In the genomic region with DNA sequence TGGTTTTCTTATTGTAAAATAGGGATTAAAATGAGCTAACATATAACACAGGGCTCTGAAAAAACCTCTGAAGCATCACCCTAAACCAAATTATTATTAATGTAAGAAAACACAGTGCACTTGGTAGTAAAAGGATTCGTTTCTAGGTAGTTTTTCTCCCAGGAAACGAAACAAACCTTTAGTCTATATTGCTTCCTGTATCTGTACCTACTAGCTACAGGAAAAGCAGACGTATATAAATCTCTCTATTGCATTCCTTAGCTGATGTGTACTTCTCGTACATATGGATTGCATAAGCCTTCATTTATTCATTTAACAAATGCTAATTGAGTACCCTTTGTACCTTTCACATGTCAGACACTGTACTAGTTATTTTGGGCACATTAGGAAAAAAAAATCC, we compare ENCODE assay signal across 21 cellular contexts.
DNase-seq lines count a peak whose midpoint lies in the region; ATAC-seq and TF ChIP-seq lines count a peak whose summit lies in the region.
"Had no signal": no experiment of that assay in that cellular context is flagged by ENCODE, and none has a peak within 500 bp of the region (broad histone marks: within the 10 kb centered on the region; RNA-seq: fewer than 3 reads in every experiment).

No MANE protein-coding gene starts in this region.

- intact Hi-C loops in CD8-positive, alpha-beta T cell (cut with DNase I, micrococcal nuclease): no loop called here
- intact Hi-C loops in Right ventricle myocardium superior (cut with DNase I) (no loop called here), ovary (cut with DNase I) (no loop called here)

- H3K4me1 ChIP-seq in CD4-positive, CD25-positive, alpha-beta regulatory T cell (ENCODE audit: control insufficient read depth, insufficient read depth, low read length, poor library complexity, severe bottlenecking): no peaks in the 10 kb centered on the region
- H3K4me1 ChIP-seq in CD8-positive, alpha-beta T cell (ENCODE audit: insufficient read depth, low read length): no peaks in the 10 kb centered on the region
- H3K4me1 ChIP-seq in foreskin keratinocyte (peaks cover 11% of the 10 kb centered on the region), ovary (ENCODE audit: insufficient read depth) (no peaks in the 10 kb centered on the region)
- H3K4me1 ChIP-seq: parathyroid adenoma, tibial nerve had no signal

- H3K4me1 Mint-ChIP-seq in CD4-positive, CD25-positive, alpha-beta regulatory T cell: peaks cover 7 to 22% (median 16%) of the 10 kb centered on the region in 4 donors
- H3K4me1 Mint-ChIP-seq in CD8-positive, alpha-beta T cell (ENCODE audit: low read depth): peaks cover 20% of the 10 kb centered on the region
- H3K4me1 Mint-ChIP-seq in T-helper 17 cell: peaks cover 15% of the 10 kb centered on the region
- H3K4me1 Mint-ChIP-seq: nephron progenitor cell, WTC11 had no signal

- peak overlapping the region in 2 of 3 donors; percentile 32 to 67 for H3K27ac Mint-ChIP-seq in CD4-positive, CD25-positive, alpha-beta regulatory T cell
- peak overlapping the region; percentile 47 for H3K27ac Mint-ChIP-seq in CD8-positive, alpha-beta T cell
- H3K27ac Mint-ChIP-seq in T-helper 17 cell: peak overlapping the region; percentile 67
- H3K27ac Mint-ChIP-seq: brain, IgD-negative memory B cell, nephron progenitor cell, WTC11 had no signal

- CTCF ChIA-PET in CD8-positive, alpha-beta T cell (lab: Charles Lee): no interaction called here

- POLR2A ChIA-PET in CD8-positive, alpha-beta T cell (lab: Charles Lee): interaction anchor here (0.5 to 1.0 kb wide), 2 partner anchors 10 to 177 kb away, joined by 3 read pairs; no protein-coding TSS in a partner anchor

- no peak for TF ChIP-seq CTCF in CD8-positive, alpha-beta T cell (IDR thresholded peaks at IDR 0.05)
- TF ChIP-seq CTCF in foreskin keratinocyte (conservative IDR thresholded peaks at IDR 0.05) (no peak), ovary (IDR thresholded peaks at IDR 0.05) (no peak)

- TF ChIP-seq POLR2A in ovary (IDR thresholded peaks at IDR 0.05): no peak

- peak overlapping the region; percentile 72 for H3K4me3 ChIP-seq in CD4-positive, CD25-positive, alpha-beta regulatory T cell (ENCODE audit: low read depth, low read length)
- no peak overlapping the region for H3K4me3 ChIP-seq in CD8-positive, alpha-beta T cell (ENCODE audit: low read depth, low read length)
- H3K4me3 ChIP-seq in ovary: no peak overlapping the region
- H3K4me3 ChIP-seq: tibial nerve had no signal

- H3K27me3 ChIP-seq in CD4-positive, CD25-positive, alpha-beta regulatory T cell (ENCODE audit: control insufficient read depth, insufficient read depth, low read length): no peaks in the 10 kb centered on the region
- no peaks in the 10 kb centered on the region for H3K27me3 ChIP-seq in CD8-positive, alpha-beta T cell (ENCODE audit: insufficient read depth, low read length)
- H3K27me3 ChIP-seq in foreskin keratinocyte (no peaks in the 10 kb centered on the region), ovary (no peaks in the 10 kb centered on the region)
- H3K27me3 ChIP-seq: tibial nerve had no signal

- H3K9me3 Mint-ChIP-seq in CD4-positive, CD25-positive, alpha-beta regulatory T cell: no peaks in the 10 kb centered on the region
- H3K9me3 Mint-ChIP-seq in CD8-positive, alpha-beta T cell: no peaks in the 10 kb centered on the region
- H3K9me3 Mint-ChIP-seq: brain, nephron progenitor cell, WTC11 had no signal

- 43 to 51% (median 48%) methylated on average over 4 of the region's 4 CpGs for WGBS in ovary, 3 donors

- DNase-seq in CD4-positive, CD25-positive, alpha-beta regulatory T cell: peak in 1 of 3 donors; percentile 33
- DNase-seq in CD8-positive, alpha-beta T cell: no peak
- no peak for DNase-seq in T-helper 17 cell
- DNase-seq in foreskin keratinocyte: peak in 1 of 2 donors; percentile 13
- DNase-seq in Right ventricle myocardium superior: no peak
- DNase-seq in CD1c-positive myeloid dendritic cell (ENCODE audit: extremely low spot score): no peak
- no peak for DNase-seq in stimulated activated CD4-positive, alpha-beta T cell treated with anti-CD3 and anti-CD28 coated beads, Interleukin-4, amount 100 ng/mL, for 4 hours
- no peak for DNase-seq in ovary
- DNase-seq: activated T-cell treated with anti-CD3 and anti-CD28 coated beads, Interleukin-2, amount 50 U/mL, for 48 hours; midbrain; NCI-H1105 treated with DMSO at 0.1 percent for 48 hours; NCI-H2029; NCI-H226; nephron progenitor cell had no signal

- ATAC-seq in CD4-positive, CD25-positive, alpha-beta regulatory T cell (ENCODE audit: low read depth in 2 of 2): peak; percentile 31 to 61
- ATAC-seq in CD8-positive, alpha-beta T cell: peak; percentile 40
- ATAC-seq in T-helper 17 cell: peak; percentile 51
- peak; percentile 40 for ATAC-seq in foreskin keratinocyte
- ATAC-seq in Right ventricle myocardium superior (ENCODE audit: poor library complexity): no peak
- ATAC-seq: left lobe of liver, sciatic nerve, WTC11 had no signal

- H3K36me3 ChIP-seq in CD4-positive, CD25-positive, alpha-beta regulatory T cell (ENCODE audit: control insufficient read depth, insufficient read depth, low read length): no peaks in the 10 kb centered on the region
- no peaks in the 10 kb centered on the region for H3K36me3 ChIP-seq in CD8-positive, alpha-beta T cell (ENCODE audit: insufficient read depth, low read length)
- H3K36me3 ChIP-seq in ovary: no peaks in the 10 kb centered on the region
- H3K36me3 ChIP-seq: tibial nerve had no signal

- H3K27ac ChIP-seq in CD4-positive, CD25-positive, alpha-beta regulatory T cell (ENCODE audit: insufficient read depth, low read length, poor library complexity, severe bottlenecking): no peak overlapping the region
- no peak overlapping the region for H3K27ac ChIP-seq in CD8-positive, alpha-beta T cell (ENCODE audit: low read depth, low read length)
- H3K27ac ChIP-seq in foreskin keratinocyte: no peak overlapping the region
- no peak overlapping the region for H3K27ac ChIP-seq in ovary
- H3K27ac ChIP-seq: parathyroid adenoma, tibial nerve had no signal

- no peaks in the 10 kb centered on the region for H3K36me3 Mint-ChIP-seq in CD4-positive, CD25-positive, alpha-beta regulatory T cell
- no peaks in the 10 kb centered on the region for H3K36me3 Mint-ChIP-seq in CD8-positive, alpha-beta T cell
- H3K36me3 Mint-ChIP-seq in T-helper 17 cell (ENCODE audit: low read depth): peaks cover 7% of the 10 kb centered on the region
- H3K36me3 Mint-ChIP-seq: brain, IgD-negative memory B cell, WTC11 had no signal

- H3K4me3 Mint-ChIP-seq in CD4-positive, CD25-positive, alpha-beta regulatory T cell: peak overlapping the region; percentile 16 to 79 (median 57)
- H3K4me3 Mint-ChIP-seq in CD8-positive, alpha-beta T cell: peak overlapping the region; percentile 61
- no peak overlapping the region for H3K4me3 Mint-ChIP-seq in T-helper 17 cell
- H3K4me3 Mint-ChIP-seq: brain, nephron progenitor cell, WTC11 had no signal

- H3K9me3 ChIP-seq in CD4-positive, CD25-positive, alpha-beta regulatory T cell (ENCODE audit: control insufficient read depth in 2 of 2, low read length in 2 of 2): no peaks in the 10 kb centered on the region
- no peaks in the 10 kb centered on the region for H3K9me3 ChIP-seq in CD8-positive, alpha-beta T cell (ENCODE audit: low read length)
- H3K9me3 ChIP-seq in T-helper 17 cell (ENCODE audit: control insufficient read depth, low read length, poor library complexity, severe bottlenecking): no peaks in the 10 kb centered on the region
- H3K9me3 ChIP-seq in ovary: no peaks in the 10 kb centered on the region
- H3K9me3 ChIP-seq: tibial nerve had no signal

- H3K27me3 Mint-ChIP-seq in CD4-positive, CD25-positive, alpha-beta regulatory T cell: peaks cover 8% of the 10 kb centered on the region
- H3K27me3 Mint-ChIP-seq in CD8-positive, alpha-beta T cell (ENCODE audit: low read depth): no peaks in the 10 kb centered on the region
- no peaks in the 10 kb centered on the region for H3K27me3 Mint-ChIP-seq in T-helper 17 cell

- TF ChIP-seq EP300 in ovary (IDR thresholded peaks at IDR 0.05): no peak
